Comparison of ENCODE assay signal across 9 cellular contexts in genomic region chr2:190759749-190760213, GRCh38.
DNase-seq lines count a peak whose midpoint lies in the region; ATAC-seq and TF ChIP-seq lines count a peak whose summit lies in the region.
"Had no signal": no experiment of that assay in that cellular context is flagged by ENCODE, and none has a peak within 500 bp of the region (broad histone marks: within the 10 kb centered on the region; RNA-seq: fewer than 3 reads in every experiment).

No MANE protein-coding gene starts in this region.

- TF ChIP-seq CTCF in cardiac fibroblast (IDR thresholded peaks at IDR 0.05; ENCODE audit: low read depth, low read length), result no peak

- DNase-seq in EL (peak; percentile 84), NCI-H460 (ENCODE audit: extremely low read depth, low read depth) (peak; percentile 38), cardiac fibroblast (ENCODE audit: low read depth in 2 of 2) (peak; percentile 88 to 91), non-pigmented ciliary epithelial cell (ENCODE audit: low read depth) (peak; percentile 55), putamen (ENCODE audit: low spot score) (no peak)
- DNase-seq: NCI-H2171 treated with DMSO at 0.1 percent for 48 hours, psoas muscle had no signal

- ATAC-seq in HG02763 (IDR thresholded peaks at IDR 0.05; ENCODE audit: unreplicated experiment) (no peak), GM21723 (IDR thresholded peaks at IDR 0.05; ENCODE audit: unreplicated experiment) (no peak)
- ATAC-seq: psoas muscle had no signal

- no peak overlapping the region for H3K4me3 ChIP-seq in cardiac fibroblast (replicated peaks in 1 of 2; ENCODE audit: low read depth in 2 of 2, low read length in 2 of 2)
- H3K4me3 ChIP-seq: psoas muscle had no signal
